ENCODE assay signal across 8 cellular contexts in the genomic region with DNA sequence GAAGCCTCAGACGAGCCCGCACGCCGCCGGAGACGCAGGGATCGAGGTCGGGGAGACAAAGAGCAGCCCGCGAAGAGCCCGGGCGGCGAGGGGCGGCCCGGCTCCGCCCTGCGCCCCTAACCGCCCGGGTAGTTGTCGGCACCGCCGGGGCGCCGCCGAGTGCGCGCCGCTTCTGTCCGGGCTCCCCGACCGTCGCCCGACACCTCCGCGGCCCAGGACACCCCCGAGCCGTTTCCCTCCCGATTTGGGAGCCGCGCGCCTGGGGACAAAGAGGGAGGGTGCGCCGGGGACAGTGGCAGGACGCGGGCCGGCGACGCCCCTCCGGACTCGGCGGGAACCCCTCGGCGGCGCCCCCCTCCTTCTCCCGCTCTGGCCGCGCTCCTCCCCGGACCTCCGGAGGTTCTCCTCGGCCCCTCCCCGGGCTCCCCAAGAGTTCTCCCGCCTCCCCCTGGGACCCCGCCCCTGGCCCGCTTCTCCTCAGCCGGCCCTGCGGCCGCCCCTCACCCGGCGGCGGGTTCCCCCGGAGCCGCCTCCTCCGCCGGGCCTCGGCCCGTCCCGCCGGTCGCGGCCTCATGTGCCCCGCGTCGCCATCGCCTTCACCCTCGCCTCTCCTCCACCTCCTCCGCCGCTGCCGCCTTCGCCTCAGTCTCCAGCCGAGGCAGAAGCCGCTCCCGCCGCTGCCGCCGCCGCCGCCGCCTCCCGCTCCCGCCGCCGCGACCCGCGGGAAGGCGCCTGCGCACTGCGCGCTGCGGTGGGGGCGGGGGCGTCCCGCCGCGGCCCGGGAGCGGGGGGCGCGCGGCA. TPM values are rescaled to one million over a fixed set of nuclear protein-coding genes. Genes with fewer than 3 reads are reported as not detected.
DNase-seq lines count a peak whose midpoint lies in the region; ATAC-seq and TF ChIP-seq lines count a peak whose summit lies in the region.

GJC1 (minus strand) TSS at position 730 of the 801 bp plus-strand sequence. CDS start 24,470 bp downstream, outside the sequence.

- H3K27ac ChIP-seq in left lung: peak within 1 kb of the TSS; percentile 70 to 74

- peak within 1 kb of the TSS; percentile 42 to 50 for H3K4me3 ChIP-seq in left lung

- no peaks in the 10 kb centered on the region for H3K27me3 Mint-ChIP-seq in chondrocyte (ENCODE audit: low read depth)
- H3K27me3 Mint-ChIP-seq in stimulated activated naive CD8-positive, alpha-beta T cell treated with anti-CD3 and anti-CD28 coated beads, Interleukin-15, Interleukin-2, amounts not matched to agents 100 ng/mL and 50 ng/mL, for 24 hours: peaks cover 62% of the 10 kb centered on the region

- no peaks in the 10 kb centered on the region for H3K9me3 Mint-ChIP-seq in chondrocyte (ENCODE audit: low read depth)
- no peaks in the 10 kb centered on the region for H3K9me3 Mint-ChIP-seq in stimulated activated naive CD8-positive, alpha-beta T cell treated with anti-CD3 and anti-CD28 coated beads, Interleukin-15, Interleukin-2, amounts not matched to agents 100 ng/mL and 50 ng/mL, for 24 hours

- H3K36me3 ChIP-seq in left lung: no peaks in the 10 kb centered on the region

- no peak for TF ChIP-seq CTCF in chondrocyte (IDR thresholded peaks at IDR 0.05)
- TF ChIP-seq CTCF in left lung (IDR thresholded peaks at IDR 0.05): no peak

- H3K36me3 Mint-ChIP-seq in chondrocyte (ENCODE audit: low read depth): no peaks in the 10 kb centered on the region
- H3K36me3 Mint-ChIP-seq in stimulated activated naive CD8-positive, alpha-beta T cell treated with anti-CD3 and anti-CD28 coated beads, Interleukin-15, Interleukin-2, amounts not matched to agents 100 ng/mL and 50 ng/mL, for 24 hours (ENCODE audit: low read depth): no peaks in the 10 kb centered on the region

- intact Hi-C loops in left lung (cut with DNase I): no loop called here

- DNase-seq in activated naive CD4-positive, alpha-beta T cell treated with Interleukin-2 at 50 U/mL for 16 hours: peak; percentile 7
- DNase-seq in activated naive CD4-positive, alpha-beta T cell (lab: John Stamatoyannopoulos, UW): no peak
- DNase-seq in chondrocyte (ENCODE audit: low spot score) (no peak), left lung (peak in 1 of 2 donors; percentile 81), NCI-H2081 treated with DMSO at 0.1 percent for 48 hours (lab: John Stamatoyannopoulos, UW) (no peak), medulla oblongata (ENCODE audit: extremely low spot score) (no peak)

- H3K4me1 ChIP-seq in left lung: peaks cover 8 to 20% of the 10 kb centered on the region in 2 donors

- H3K27me3 ChIP-seq in left lung: peaks cover 48 to 99% of the 10 kb centered on the region in 2 donors

- H3K4me1 Mint-ChIP-seq in chondrocyte (ENCODE audit: low read depth): peaks cover 29% of the 10 kb centered on the region
- peaks cover 16% of the 10 kb centered on the region for H3K4me1 Mint-ChIP-seq in stimulated activated naive CD8-positive, alpha-beta T cell treated with anti-CD3 and anti-CD28 coated beads, Interleukin-15, Interleukin-2, amounts not matched to agents 100 ng/mL and 50 ng/mL, for 24 hours (ENCODE audit: low read depth)

- peak within 1 kb of the TSS; percentile 79 for H3K27ac Mint-ChIP-seq in chondrocyte (ENCODE audit: unreplicated experiment)
- H3K27ac Mint-ChIP-seq in stimulated activated naive CD8-positive, alpha-beta T cell treated with anti-CD3 and anti-CD28 coated beads, Interleukin-15, Interleukin-2, amounts not matched to agents 100 ng/mL and 50 ng/mL, for 24 hours: peak within 1 kb of the TSS; percentile 81

- no peaks in the 10 kb centered on the region for H3K9me3 ChIP-seq in left lung

- peak; percentile 58 for ATAC-seq in left lung

- peak within 1 kb of the TSS; percentile 88 for H3K4me3 Mint-ChIP-seq in chondrocyte (ENCODE audit: unreplicated experiment)
- H3K4me3 Mint-ChIP-seq in stimulated activated naive CD8-positive, alpha-beta T cell treated with anti-CD3 and anti-CD28 coated beads, Interleukin-15, Interleukin-2, amounts not matched to agents 100 ng/mL and 50 ng/mL, for 24 hours: peak within 1 kb of the TSS; percentile 84

- peak; percentile 28 for TF ChIP-seq POLR2A in Raji (IDR thresholded peaks at IDR 0.05; ENCODE audit: insufficient read depth, low read depth, low read length)

RNA-seq across cellular contexts. Expression of gene GJC1, which starts in this region (rescaled TPM):
- 26.8 to 50.5 TPM (median 46.4 TPM) in 3 replicates for total RNA-seq in chondrocyte
- 10 to 100 TPM; 17.3 to 18.8 TPM for total RNA-seq in left lung
